ENCODE assay signal across 8 cellular contexts in genomic region chr1:161209790-161210409, GRCh38. TPM values are rescaled to one million over a fixed set of nuclear protein-coding genes. Genes with fewer than 3 reads are reported as not detected.
DNase-seq lines count a peak whose midpoint lies in the region; ATAC-seq and TF ChIP-seq lines count a peak whose summit lies in the region.

No MANE protein-coding gene starts in this region.

- intact Hi-C loops in left cardiac atrium (cut with DNase I), result loop anchor here in 1 of 2 donors (2.0 kb wide), 1 partner anchor 15 kb away; no protein-coding TSS in a partner anchor

- H3K4me3 Mint-ChIP-seq in activated naive CD8-positive, alpha-beta T cell treated with anti-CD3 and anti-CD28 coated beads, Interleukin-2, amount 50 U/mL, for 24 hours, result no peak overlapping the region

- peak overlapping the region; percentile 80 for H3K27ac Mint-ChIP-seq in activated naive CD8-positive, alpha-beta T cell treated with anti-CD3 and anti-CD28 coated beads, Interleukin-2, amount 50 U/mL, for 24 hours

- POLR2A ChIA-PET in BJ (lab: Charles Lee), result no interaction called here

- no peaks in the 10 kb centered on the region for H3K27me3 Mint-ChIP-seq in activated naive CD8-positive, alpha-beta T cell treated with anti-CD3 and anti-CD28 coated beads, Interleukin-2, amount 50 U/mL, for 24 hours

- no peaks in the 10 kb centered on the region for H3K9me3 Mint-ChIP-seq in activated naive CD8-positive, alpha-beta T cell treated with anti-CD3 and anti-CD28 coated beads, Interleukin-2, amount 50 U/mL, for 24 hours

- peaks cover 60% of the 10 kb centered on the region for H3K36me3 Mint-ChIP-seq in activated naive CD8-positive, alpha-beta T cell treated with anti-CD3 and anti-CD28 coated beads, Interleukin-2, amount 50 U/mL, for 24 hours (ENCODE audit: low read depth)

- no peak for DNase-seq in BJ (ENCODE audit: low read depth)
- peak; percentile 53 to 88 (median 82) for DNase-seq in NCI-H1417 (lab: John Stamatoyannopoulos, UW)
- DNase-seq in T-helper 1 cell, result peak; percentile 35 to 70 (median 61)
- peak; percentile 79 for DNase-seq in activated naive CD8-positive, alpha-beta T cell treated with anti-CD3 and anti-CD28 coated beads, Interleukin-2, amount 50 U/mL, for 24 hours
- peak; percentile 85 for DNase-seq in left cardiac atrium
- peak; percentile 69 for DNase-seq in retina

- CTCF ChIA-PET in BJ (lab: Yijun Ruan, JAX), result interaction anchor here (0.7 to 13.8 kb wide), 11 partner anchors 7 to 175 kb away, joined by 3 to 159 read pairs (median 4); partner anchors contain the start of genes ADAMTS4, APOA2, NDUFS2 and SDHC

- H3K36me3 ChIP-seq in BJ (ENCODE audit: control insufficient read depth, insufficient read depth, low read length), result peaks cover 39% of the 10 kb centered on the region

- H3K4me3 ChIP-seq in BJ (ENCODE audit: low read depth, low read length), result no peak overlapping the region

- H3K4me1 Mint-ChIP-seq in activated naive CD8-positive, alpha-beta T cell treated with anti-CD3 and anti-CD28 coated beads, Interleukin-2, amount 50 U/mL, for 24 hours, result peaks cover 33% of the 10 kb centered on the region

- ATAC-seq in GM21447 (IDR thresholded peaks at IDR 0.05; ENCODE audit: unreplicated experiment) (peak; percentile 87), left cardiac atrium (peak; percentile 63 to 75), GM21717 (IDR thresholded peaks at IDR 0.05; ENCODE audit: unreplicated experiment) (no peak)
- ATAC-seq in activated naive CD8-positive, alpha-beta T cell treated with anti-CD3 and anti-CD28 coated beads, Interleukin-2, amount 50 U/mL, for 24 hours, result peak; percentile 93

- TF ChIP-seq CTCF in BJ (IDR thresholded peaks at IDR 0.05; ENCODE audit: insufficient read depth, low read depth, low read length), result peak; percentile 93

- no peaks in the 10 kb centered on the region for H3K27me3 ChIP-seq in BJ (ENCODE audit: control insufficient read depth, insufficient read depth, low read length)

RNA-seq across cellular contexts. Expression of gene FCER1G, which starts 5.2 kb away (rescaled TPM):
- polyA plus RNA-seq in BJ (2011; rRNA removed), result 0.38 and 0.47 TPM in 2 replicates
- 0.77 TPM in 1 of 2 replicates, not detected in the other for polyA minus RNA-seq in BJ (2011; rRNA and poly(A)+ RNA removed)
- total RNA-seq in left cardiac atrium, result 10 to 100 TPM; 35.9 to 92.7 TPM

RNA-seq across cellular contexts. Expression of gene NDUFS2, which starts 7.7 kb away (rescaled TPM):
- 129 TPM in 2 replicates for polyA plus RNA-seq in BJ (2011; rRNA removed)
- polyA minus RNA-seq in BJ (2011; rRNA and poly(A)+ RNA removed), result 91.0 and 163 TPM in 2 replicates
- 100 to 1,000 TPM; 169 to 198 TPM for total RNA-seq in left cardiac atrium

RNA-seq across cellular contexts. Expression of gene ADAMTS4, which starts 11.0 kb away (rescaled TPM):
- polyA plus RNA-seq in BJ (2011; rRNA removed), result 0.99 and 1.3 TPM in 2 replicates
- polyA minus RNA-seq in BJ (2011; rRNA and poly(A)+ RNA removed), result 4.1 and 4.2 TPM in 2 replicates
- 100 to 1,000 TPM in 1 of 2 donors, 10 to 100 TPM in 1; 16.5 to 117 TPM for total RNA-seq in left cardiac atrium

RNA-seq across cellular contexts. Expression of gene APOA2, which starts 13.5 kb away (rescaled TPM):
- polyA plus RNA-seq in BJ (2011; rRNA removed), result not detected in 2 replicates
- polyA minus RNA-seq in BJ (2011; rRNA and poly(A)+ RNA removed), result not detected in 2 replicates
- total RNA-seq in left cardiac atrium, result under 1 TPM in 1 of 2 donors, not detected in 1; 0.76 TPM

RNA-seq across cellular contexts. Expression of gene TOMM40L, which starts 16.0 kb away (rescaled TPM):
- 9.6 and 13.1 TPM in 2 replicates for polyA plus RNA-seq in BJ (2011; rRNA removed)
- polyA minus RNA-seq in BJ (2011; rRNA and poly(A)+ RNA removed), result 10.3 and 14.9 TPM in 2 replicates
- total RNA-seq in left cardiac atrium, result 10 to 100 TPM; 31.2 to 34.8 TPM
